In the genomic region with DNA sequence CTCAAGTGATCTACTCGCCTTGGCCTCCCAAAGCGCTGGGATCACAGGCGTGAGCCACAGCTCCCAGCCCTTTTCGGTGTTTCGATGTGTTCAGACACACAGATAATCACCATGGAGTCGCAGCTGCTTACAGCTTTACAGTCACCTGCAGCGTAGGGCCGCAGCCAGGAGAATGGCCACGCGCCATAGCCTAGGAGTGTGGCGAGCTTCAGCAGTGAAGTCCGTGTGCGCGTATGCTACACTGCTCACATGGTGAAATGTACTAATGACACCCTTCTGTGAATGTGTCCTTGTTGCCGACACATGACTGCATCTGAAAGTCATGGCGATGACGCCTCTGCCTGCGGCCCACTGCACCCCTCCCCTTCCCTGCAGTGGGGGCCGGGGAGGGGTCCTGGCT, we compare ENCODE assay signal across 1 cellular context.
TF ChIP-seq lines count a peak whose summit lies in the region.

No MANE protein-coding gene starts in this region.

TF ChIP-seq in K562, 482 proteins besides CTCF, POLR2A, EP300 and RAD21:
- no peak for TF ChIP-seq HMG20A (CRISPR knock-in tag; conservative IDR thresholded peaks at IDR 0.05)
- no peak for TF ChIP-seq MBD2 (IDR thresholded peaks at IDR 0.05; ENCODE audit: borderline replicate concordance, low read depth)
- no peak for TF ChIP-seq CBX5 (IDR thresholded peaks at IDR 0.05; ENCODE audit: borderline replicate concordance, low read depth)
- TF ChIP-seq ELF4 (CRISPR knock-in tag; IDR thresholded peaks at IDR 0.05): no peak
- TF ChIP-seq NCOR1 (IDR thresholded peaks at IDR 0.05): no peak
- TF ChIP-seq ZFX (CRISPR knock-in tag; IDR thresholded peaks at IDR 0.05): 0 out of 2 replicates have a peak, but pooled peaks have one; percentile 22
- TF ChIP-seq, protein P1, sequence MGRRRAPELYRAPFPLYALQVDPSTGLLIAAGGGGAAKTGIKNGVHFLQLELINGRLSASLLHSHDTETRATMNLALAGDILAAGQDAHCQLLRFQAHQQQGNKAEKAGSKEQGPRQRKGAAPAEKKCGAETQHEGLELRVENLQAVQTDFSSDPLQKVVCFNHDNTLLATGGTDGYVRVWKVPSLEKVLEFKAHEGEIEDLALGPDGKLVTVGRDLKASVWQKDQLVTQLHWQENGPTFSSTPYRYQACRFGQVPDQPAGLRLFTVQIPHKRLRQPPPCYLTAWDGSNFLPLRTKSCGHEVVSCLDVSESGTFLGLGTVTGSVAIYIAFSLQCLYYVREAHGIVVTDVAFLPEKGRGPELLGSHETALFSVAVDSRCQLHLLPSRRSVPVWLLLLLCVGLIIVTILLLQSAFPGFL (CRISPR knock-in tag; IDR thresholded peaks at IDR 0.05): no peak
- no peak for TF ChIP-seq SETDB1 (IDR thresholded peaks at IDR 0.05; ENCODE audit: low read length)
- no peak for TF ChIP-seq XRCC4 (IDR thresholded peaks at IDR 0.05; ENCODE audit: extremely low read depth, insufficient read depth, insufficient read length)
- no peak for TF ChIP-seq ZNF316 (IDR thresholded peaks at IDR 0.05)
- TF ChIP-seq HDAC1 (IDR thresholded peaks at IDR 0.05): no peak
- TF ChIP-seq TCFL5 (CRISPR knock-in tag; conservative IDR thresholded peaks at IDR 0.05): no peak
- TF ChIP-seq CHD1 (IDR thresholded peaks at IDR 0.05; ENCODE audit: low read length): no peak
- TF ChIP-seq NCOA1 (IDR thresholded peaks at IDR 0.05; ENCODE audit: low read depth): no peak
- TF ChIP-seq POLR2AphosphoS5 (IDR thresholded peaks at IDR 0.05; ENCODE audit: control insufficient read depth, insufficient read depth, low read depth, low read length): no peak
- no peak for TF ChIP-seq XRCC5 (IDR thresholded peaks at IDR 0.05; ENCODE audit: low read depth, low read length)
- peak; percentile 80 for TF ChIP-seq FOXJ2 (tag; IDR thresholded peaks at IDR 0.05)
- no peak for TF ChIP-seq RBFOX2 (IDR thresholded peaks at IDR 0.05; ENCODE audit: low read depth, low read length)
- no peak for TF ChIP-seq ZC3H8 (IDR thresholded peaks at IDR 0.05)
- TF ChIP-seq NR2C2 (CRISPR knock-in tag; IDR thresholded peaks at IDR 0.05): no peak
- no peak for TF ChIP-seq NR2C2 (tag; IDR thresholded peaks at IDR 0.05)
- TF ChIP-seq, protein P2, sequence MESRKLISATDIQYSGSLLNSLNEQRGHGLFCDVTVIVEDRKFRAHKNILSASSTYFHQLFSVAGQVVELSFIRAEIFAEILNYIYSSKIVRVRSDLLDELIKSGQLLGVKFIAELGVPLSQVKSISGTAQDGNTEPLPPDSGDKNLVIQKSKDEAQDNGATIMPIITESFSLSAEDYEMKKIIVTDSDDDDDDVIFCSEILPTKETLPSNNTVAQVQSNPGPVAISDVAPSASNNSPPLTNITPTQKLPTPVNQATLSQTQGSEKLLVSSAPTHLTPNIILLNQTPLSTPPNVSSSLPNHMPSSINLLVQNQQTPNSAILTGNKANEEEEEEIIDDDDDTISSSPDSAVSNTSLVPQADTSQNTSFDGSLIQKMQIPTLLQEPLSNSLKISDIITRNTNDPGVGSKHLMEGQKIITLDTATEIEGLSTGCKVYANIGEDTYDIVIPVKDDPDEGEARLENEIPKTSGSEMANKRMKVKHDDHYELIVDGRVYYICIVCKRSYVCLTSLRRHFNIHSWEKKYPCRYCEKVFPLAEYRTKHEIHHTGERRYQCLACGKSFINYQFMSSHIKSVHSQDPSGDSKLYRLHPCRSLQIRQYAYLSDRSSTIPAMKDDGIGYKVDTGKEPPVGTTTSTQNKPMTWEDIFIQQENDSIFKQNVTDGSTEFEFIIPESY (CRISPR knock-in tag; IDR thresholded peaks at IDR 0.05): peak; percentile 92
